ENCODE assay signal across 19 cellular contexts in genomic region chr9:112046181-112046580, GRCh38.
DNase-seq lines count a peak whose midpoint lies in the region; ATAC-seq and TF ChIP-seq lines count a peak whose summit lies in the region.
"Had no signal": no experiment of that assay in that cellular context is flagged by ENCODE, and none has a peak within 500 bp of the region (broad histone marks: within the 10 kb centered on the region; RNA-seq: fewer than 3 reads in every experiment).

No MANE protein-coding gene starts in this region.

- intact Hi-C loops in Panc1 (cut with micrococcal nuclease; ENCODE audit: unreplicated experiment) (no loop called here), colonic mucosa (cut with DNase I) (no loop called here)

- H3K9me3 Mint-ChIP-seq in neural progenitor cell, result peaks cover 6% of the 10 kb centered on the region

- TF ChIP-seq CTCF in Panc1 (IDR thresholded peaks at IDR 0.05) (no peak), colonic mucosa (IDR thresholded peaks at IDR 0.05) (no peak), neural progenitor cell (IDR thresholded peaks at IDR 0.05) (no peak)

- H3K27ac ChIP-seq in Panc1 (ENCODE audit: low read length) (peak overlapping the region; percentile 74; the same call in 1 of the 2 replicates), colonic mucosa (peak overlapping the region; percentile 2), neural progenitor cell (no peak overlapping the region)
- H3K27ac ChIP-seq: BLaER1, dorsolateral prefrontal cortex, KMS-11, prostate gland had no signal

- no peak overlapping the region for H3K4me2 ChIP-seq in neural progenitor cell
- H3K4me2 ChIP-seq: BLaER1, KMS-11 had no signal

- peaks cover 2% of the 10 kb centered on the region for H3K27me3 Mint-ChIP-seq in neural progenitor cell (ENCODE audit: insufficient read depth, low read depth)

- H3K27ac Mint-ChIP-seq in neural progenitor cell, result no peak overlapping the region
- H3K27ac Mint-ChIP-seq: activated T-helper 1 cell treated with anti-CD3 and anti-CD28 coated beads, Interleukin-12 subunit alpha, Interleukin-12 subunit beta, Interleukin-2, Interleukin-4 antibody, amounts not matched to agents 30 ng/mL and 10 ng/mL and 1 ng/mL, durations not matched to agents 14 hours and 24 hours and 36 hours had no signal

- ATAC-seq in Panc1, result no peak
- ATAC-seq in HG03378 (IDR thresholded peaks at IDR 0.05; ENCODE audit: unreplicated experiment), result no peak
- ATAC-seq in GM18511 (IDR thresholded peaks at IDR 0.05; ENCODE audit: unreplicated experiment), result no peak

- H3K4me1 Mint-ChIP-seq in neural progenitor cell, result peaks cover 6% of the 10 kb centered on the region

- H3K36me3 ChIP-seq in Panc1 (ENCODE audit: control insufficient read depth, insufficient read depth, low read length) (no peaks in the 10 kb centered on the region), colonic mucosa (no peaks in the 10 kb centered on the region), neural progenitor cell (no peaks in the 10 kb centered on the region)
- H3K36me3 ChIP-seq: prostate gland had no signal

- H3K36me3 Mint-ChIP-seq in neural progenitor cell, result peaks cover 5% of the 10 kb centered on the region

- no peak overlapping the region for H3K9ac ChIP-seq in colonic mucosa (ENCODE audit: low read depth in 2 of 2, low read length in 2 of 2)
- H3K9ac ChIP-seq in neural progenitor cell, result no peak overlapping the region
- H3K9ac ChIP-seq: BLaER1, KMS-11 had no signal

- H3K4me1 ChIP-seq in Panc1 (ENCODE audit: control insufficient read depth, insufficient read depth, low read length) (peaks cover 22% of the 10 kb centered on the region), colonic mucosa (peaks cover 18% of the 10 kb centered on the region), neural progenitor cell (peaks cover 4% of the 10 kb centered on the region)
- H3K4me1 ChIP-seq: prostate gland had no signal

- H3K4me3 ChIP-seq in Panc1 (ENCODE audit: low read depth in 2 of 2, low read length in 2 of 2) (no peak overlapping the region), colonic mucosa (no peak overlapping the region), neural progenitor cell (no peak overlapping the region)
- H3K4me3 ChIP-seq: BLaER1, dorsolateral prefrontal cortex, prostate gland had no signal

- BruUV-seq in Panc1 (replicated peaks; lab: Mats Ljungman, UMichigan), result no TSS peak

- POLR2A ChIA-PET in Panc1 (lab: Charles Lee), result no interaction called here

- CTCF ChIA-PET in Panc1 (lab: Charles Lee), result no interaction called here

- no peaks in the 10 kb centered on the region for H3F3A ChIP-seq in neural progenitor cell (ENCODE audit: low read depth)

- in situ Hi-C loops in Panc1 (cut with HindIII; ENCODE audit: low pct_unique_long_range_greater_than_20kb, low sequenced_read_pairs), result no loop called here

- no peaks in the 10 kb centered on the region for H4K20me1 ChIP-seq in neural progenitor cell (ENCODE audit: low read depth)
- H4K20me1 ChIP-seq: BLaER1 had no signal

- no peaks in the 10 kb centered on the region for H3K79me2 ChIP-seq in neural progenitor cell (ENCODE audit: low read depth)

- peaks cover 4% of the 10 kb centered on the region; the same call in 1 of the 2 replicates for H3K9me3 ChIP-seq in Panc1 (ENCODE audit: control insufficient read depth, insufficient read depth, low read depth, low read length)
- no peaks in the 10 kb centered on the region for H3K9me3 ChIP-seq in colonic mucosa
- no peaks in the 10 kb centered on the region for H3K9me3 ChIP-seq in neural progenitor cell (ENCODE audit: low read depth)
- H3K9me3 ChIP-seq: prostate gland had no signal

- no peak overlapping the region for H2AFZ ChIP-seq in neural progenitor cell (replicated peaks)

- no peaks in the 10 kb centered on the region for H3K27me3 ChIP-seq in Panc1 (ENCODE audit: control insufficient read depth, insufficient read depth, low read length)
- no peaks in the 10 kb centered on the region for H3K27me3 ChIP-seq in colonic mucosa
- H3K27me3 ChIP-seq in neural progenitor cell, result no peaks in the 10 kb centered on the region
- H3K27me3 ChIP-seq: BLaER1, dorsolateral prefrontal cortex had no signal

- DNase-seq in Daoy (ENCODE audit: low read depth) (peak; percentile 84), Panc1 (ENCODE audit: low read depth, low spot score) (no peak), colonic mucosa (no peak), lung microvascular endothelial cell (ENCODE audit: low read depth in 2 of 2) (peak; percentile 16 to 58), NCI-H446 (lab: John Stamatoyannopoulos, UW) (no peak), neural progenitor cell (ENCODE audit: low spot score) (no peak)
- DNase-seq: amygdala; dorsolateral prefrontal cortex; islet precursor cell; NCI-H1694; stimulated activated CD8-positive, alpha-beta memory T cell treated with anti-CD3 and anti-CD28 coated beads, Interleukin-4, amount 100 ng/mL, for 48 hours; T-helper 9 cell; trophoblast cell had no signal

- no peak overlapping the region for H3K4me3 Mint-ChIP-seq in neural progenitor cell
- H3K4me3 Mint-ChIP-seq: activated T-helper 1 cell treated with anti-CD3 and anti-CD28 coated beads, Interleukin-12 subunit alpha, Interleukin-12 subunit beta, Interleukin-2, Interleukin-4 antibody, amounts not matched to agents 30 ng/mL and 10 ng/mL and 1 ng/mL, durations not matched to agents 14 hours and 24 hours and 36 hours had no signal

Comparison
In these comparisons a context has a peak if more than half of its experiments do, and no peak if none do; other contexts are left out.
1. DNase-seq: peak in Daoy (single experiment) and lung microvascular endothelial cell (2 of 2); none in Panc1 (single experiment), colonic mucosa (single experiment), NCI-H446 (0 of 2) and neural progenitor cell (single experiment).